ENCODE assay signal across 19 cellular contexts in genomic region chr12:87809916-87810315, GRCh38.
A peak's percentile ranks its signal among the peaks of the same experiment; 100 is the strongest.
DNase-seq lines count a peak whose midpoint lies in the region; TF ChIP-seq lines count a peak whose summit lies in the region.
"Had no signal": no experiment of that assay in that cellular context is flagged by ENCODE, and none has a peak within 500 bp of the region (broad histone marks: within the 10 kb centered on the region; RNA-seq: fewer than 3 reads in every experiment).

No MANE protein-coding gene starts in this region.

- H3K27me3 ChIP-seq in osteoblast (ENCODE audit: insufficient read depth, low read length) = no peaks in the 10 kb centered on the region

- no peaks in the 10 kb centered on the region for H3K79me2 ChIP-seq in osteoblast (ENCODE audit: insufficient read depth, low read length)

- DNase-seq in EL (peak; percentile 51), amniotic epithelial cell (ENCODE audit: low read depth) (peak; percentile 51), fibroblast of gingiva (ENCODE audit: low read depth) (peak; percentile 30), osteoblast (ENCODE audit: insufficient read length, low spot score, missing footprints) (peak; percentile 8), NCI-H69 (lab: John Stamatoyannopoulos, UW) (no peak), progenitor cell of endocrine pancreas (ENCODE audit: low spot score, unreplicated experiment) (no peak), ureter (ENCODE audit: low spot score) (no peak), midbrain (lab: John Stamatoyannopoulos, UW) (no peak)
- DNase-seq: C1 segment of cervical spinal cord, H7, Karpas-422, MM.1S, NCI-H1105, NCI-H2081 treated with DMSO at 0.1 percent for 48 hours, NCI-H774, Right ventricle myocardium superior had no signal

- H3K36me3 ChIP-seq in osteoblast (ENCODE audit: insufficient read depth, low read length) = no peaks in the 10 kb centered on the region

- no peak for TF ChIP-seq CTCF in osteoblast (IDR thresholded peaks at IDR 0.05; ENCODE audit: extremely low read depth, low read depth, low read length)
- no peak for TF ChIP-seq CTCF in progenitor cell of endocrine pancreas (IDR thresholded peaks at IDR 0.05; ENCODE audit: unreplicated experiment)

- no peaks in the 10 kb centered on the region for H4K20me1 ChIP-seq in osteoblast (ENCODE audit: insufficient read depth, low read length)

- no peaks in the 10 kb centered on the region for H3K36me3 Mint-ChIP-seq in progenitor cell of endocrine pancreas (ENCODE audit: insufficient read depth)

- no peak overlapping the region for H3K4me3 ChIP-seq in osteoblast (ENCODE audit: insufficient read depth, low read length)
- H3K4me3 ChIP-seq: SK-N-MC had no signal

- H3K27me3 Mint-ChIP-seq in progenitor cell of endocrine pancreas = peaks cover 2% of the 10 kb centered on the region
- H3K27me3 Mint-ChIP-seq: IgD-negative memory B cell had no signal

- H3K4me1 Mint-ChIP-seq in progenitor cell of endocrine pancreas (ENCODE audit: low read depth) = no peaks in the 10 kb centered on the region
- H3K4me1 Mint-ChIP-seq: IgD-negative memory B cell had no signal

- H3K9me3 Mint-ChIP-seq in progenitor cell of endocrine pancreas (ENCODE audit: low read depth) = no peaks in the 10 kb centered on the region
- H3K9me3 Mint-ChIP-seq: IgD-negative memory B cell had no signal

- H3K4me2 ChIP-seq in osteoblast (ENCODE audit: insufficient read depth, low read length) = no peak overlapping the region

- peaks cover 34% of the 10 kb centered on the region for H3K4me1 ChIP-seq in osteoblast (ENCODE audit: insufficient read depth, low read length)

- no peak overlapping the region for H2AFZ ChIP-seq in osteoblast (ENCODE audit: low read length)

- no peaks in the 10 kb centered on the region for H3K9me3 ChIP-seq in osteoblast (ENCODE audit: low read depth, low read length)

- H3K27ac Mint-ChIP-seq in progenitor cell of endocrine pancreas = no peak overlapping the region
- H3K27ac Mint-ChIP-seq: IgD-negative memory B cell had no signal

- no peak overlapping the region for H3K4me3 Mint-ChIP-seq in progenitor cell of endocrine pancreas (ENCODE audit: low read depth)
- H3K4me3 Mint-ChIP-seq: IgD-negative memory B cell had no signal

- no peak overlapping the region for H3K27ac ChIP-seq in osteoblast (ENCODE audit: low read depth, low read length)
- H3K27ac ChIP-seq: HL-60, SK-N-MC had no signal

Comparison
In these comparisons a context has a peak if more than half of its experiments do, and no peak if none do; other contexts are left out.
1. DNase-seq: peak in EL (single experiment), amniotic epithelial cell (single experiment), fibroblast of gingiva (single experiment) and osteoblast (single experiment); none in NCI-H69 (single experiment), progenitor cell of endocrine pancreas (single experiment), ureter (single experiment) and midbrain (single experiment).